In genomic region chr20:34629342-34629741, GRCh38 we compare ENCODE assay signal across 20 cellular contexts. TPM values are rescaled to one million over a fixed set of nuclear protein-coding genes. Genes with fewer than 3 reads are reported as not detected.
DNase-seq lines count a peak whose midpoint lies in the region; ATAC-seq and TF ChIP-seq lines count a peak whose summit lies in the region.
"Had no signal": no experiment of that assay in that cellular context is flagged by ENCODE, and none has a peak within 500 bp of the region (broad histone marks: within the 10 kb centered on the region; RNA-seq: fewer than 3 reads in every experiment).

No MANE protein-coding gene starts in this region.

- no peak for DNase-seq in Panc1 (ENCODE audit: low read depth, low spot score)
- peak; percentile 82 for DNase-seq in fibroblast of peridontal ligament (ENCODE audit: extremely low read depth)
- peak; percentile 1 for DNase-seq in kidney tubule cell (ENCODE audit: low spot score)
- DNase-seq: activated naive CD4-positive, alpha-beta T cell treated with anti-CD3 and anti-CD28 coated beads, Interleukin-2, amount 10 ng/mL, durations not matched to agents 7 days and 5 days; activated T-cell treated with anti-CD3 and anti-CD28 coated beads, Interleukin-2, amount 50 U/mL, for 72 hours; anterior cingulate cortex; CD4-positive, alpha-beta memory T cell; foreskin melanocyte; GM23248; lower lobe of right lung; NCI-H1048; NCI-H187; NCI-H2171 treated with DMSO at 0.1 percent for 48 hours; sigmoid colon had no signal

- H3K27ac ChIP-seq in HEK293 (ENCODE audit: extremely low read depth, low read depth, low read length): no peak overlapping the region
- H3K27ac ChIP-seq in Panc1 (ENCODE audit: low read length): no peak overlapping the region
- H3K27ac ChIP-seq: cardiac muscle cell, GM23248, lower lobe of right lung, sigmoid colon, thyroid gland had no signal

- H3K27me3 ChIP-seq in Panc1 (ENCODE audit: control insufficient read depth, insufficient read depth, low read length): no peaks in the 10 kb centered on the region
- H3K27me3 ChIP-seq: cardiac muscle cell, sigmoid colon, thyroid gland had no signal

- H3K36me3 ChIP-seq in HEK293 (ENCODE audit: control insufficient read depth in 2 of 2, insufficient read depth in 1 of 2, low read length in 2 of 2): peaks cover 8% of the 10 kb centered on the region in 2 experiments; a peak in 2 of 3 replicates
- H3K36me3 ChIP-seq in Panc1 (ENCODE audit: control insufficient read depth, insufficient read depth, low read length): no peaks in the 10 kb centered on the region
- H3K36me3 ChIP-seq: thyroid gland had no signal

- TSS peak; percentile 54 for BruUV-seq in Panc1 (replicated peaks; lab: Mats Ljungman, UMichigan)

- in situ Hi-C loops in Panc1 (cut with HindIII; ENCODE audit: low pct_unique_long_range_greater_than_20kb, low sequenced_read_pairs): no loop called here

- H3K4me1 ChIP-seq in HEK293 (ENCODE audit: control insufficient read depth, insufficient read depth, low read length) (peaks cover 13% of the 10 kb centered on the region), Panc1 (ENCODE audit: control insufficient read depth, insufficient read depth, low read length) (peaks cover 13% of the 10 kb centered on the region)
- H3K4me1 ChIP-seq: lower lobe of right lung had no signal

- H3K4me3 ChIP-seq in HEK293 (ENCODE audit: low read depth, low read length) (no peak overlapping the region), Panc1 (ENCODE audit: low read depth in 2 of 2, low read length in 2 of 2) (no peak overlapping the region)
- H3K4me3 ChIP-seq: cardiac muscle cell, GM23248, lower lobe of right lung, sigmoid colon, thyroid gland had no signal

- no peak for TF ChIP-seq CTCF in HEK293 (tag by site-specific recombination; IDR thresholded peaks at IDR 0.05)
- TF ChIP-seq CTCF in Panc1 (IDR thresholded peaks at IDR 0.05): no peak

- POLR2A ChIA-PET in HEK293 (lab: Yijun Ruan, JAX): no interaction called here
- POLR2A ChIA-PET in Panc1 (lab: Charles Lee): no interaction called here

- H3K9me3 ChIP-seq in HEK293 (ENCODE audit: control insufficient read depth, insufficient read depth, low read depth, low read length) (no peaks in the 10 kb centered on the region), Panc1 (ENCODE audit: control insufficient read depth, insufficient read depth, low read depth, low read length) (no peaks in the 10 kb centered on the region)
- H3K9me3 ChIP-seq: lower lobe of right lung, sigmoid colon, thyroid gland had no signal

- intact Hi-C loops in Panc1 (cut with micrococcal nuclease; ENCODE audit: unreplicated experiment): no loop called here

- no peak for ATAC-seq in Panc1
- no peak for ATAC-seq in GM19351 (IDR thresholded peaks at IDR 0.05; ENCODE audit: unreplicated experiment)
- no peak for ATAC-seq in HG02870 (IDR thresholded peaks at IDR 0.05; ENCODE audit: unreplicated experiment)
- no peak for ATAC-seq in GM21367 (IDR thresholded peaks at IDR 0.05; ENCODE audit: unreplicated experiment)
- ATAC-seq: activated T-cell treated with anti-CD3 and anti-CD28 coated beads, Interleukin-2, amount 50 U/mL, for 72 hours; lower lobe of right lung had no signal

- CTCF ChIA-PET in HEK293 (lab: Yijun Ruan, JAX): interaction anchor here (0.7 kb wide), 1 partner anchor 52 kb away, joined by 3 read pairs; no protein-coding TSS in a partner anchor
- CTCF ChIA-PET in Panc1 (lab: Charles Lee): no interaction called here

TF ChIP-seq in HEK293, 187 proteins besides CTCF, POLR2A, EP300 and RAD21:
- TF ChIP-seq OSR2 (tag by site-specific recombination; IDR thresholded peaks at IDR 0.05) (peak; percentile 62), ZNF449 (tag by site-specific recombination; IDR thresholded peaks at IDR 0.05) (peak; percentile 99)
- TF ChIP-seq, protein P1, sequence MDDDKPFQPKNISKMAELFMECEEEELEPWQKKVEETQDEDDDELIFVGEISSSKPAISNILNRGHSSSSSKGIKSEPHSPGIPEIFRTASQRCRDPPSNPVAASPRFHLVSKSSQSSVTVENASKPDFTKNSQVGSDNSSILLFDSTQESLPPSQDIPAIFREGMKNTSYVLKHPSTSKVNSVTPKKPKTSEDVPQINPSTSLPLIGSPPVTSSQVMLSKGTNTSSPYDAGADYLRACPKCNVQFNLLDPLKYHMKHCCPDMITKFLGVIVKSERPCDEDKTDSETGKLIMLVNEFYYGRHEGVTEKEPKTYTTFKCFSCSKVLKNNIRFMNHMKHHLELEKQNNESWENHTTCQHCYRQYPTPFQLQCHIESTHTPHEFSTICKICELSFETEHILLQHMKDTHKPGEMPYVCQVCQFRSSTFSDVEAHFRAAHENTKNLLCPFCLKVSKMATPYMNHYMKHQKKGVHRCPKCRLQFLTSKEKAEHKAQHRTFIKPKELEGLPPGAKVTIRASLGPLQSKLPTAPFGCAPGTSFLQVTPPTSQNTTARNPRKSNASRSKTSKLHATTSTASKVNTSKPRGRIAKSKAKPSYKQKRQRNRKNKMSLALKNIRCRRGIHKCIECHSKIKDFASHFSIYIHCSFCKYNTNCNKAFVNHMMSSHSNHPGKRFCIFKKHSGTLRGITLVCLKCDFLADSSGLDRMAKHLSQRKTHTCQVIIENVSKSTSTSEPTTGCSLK (tag by site-specific recombination; IDR thresholded peaks at IDR 0.05): no peak

RNA-seq across cellular contexts. Expression of gene PIGU, which starts 47.5 kb away (rescaled TPM):
- 22.9 TPM for total RNA-seq in Panc1 (2021; ENCODE audit: unreplicated experiment)
- 19.2 TPM for polyA plus RNA-seq in Panc1 (2012; ENCODE audit: insufficient read length)
